22 cellular contexts compared by ENCODE assay signal in the genomic region with DNA sequence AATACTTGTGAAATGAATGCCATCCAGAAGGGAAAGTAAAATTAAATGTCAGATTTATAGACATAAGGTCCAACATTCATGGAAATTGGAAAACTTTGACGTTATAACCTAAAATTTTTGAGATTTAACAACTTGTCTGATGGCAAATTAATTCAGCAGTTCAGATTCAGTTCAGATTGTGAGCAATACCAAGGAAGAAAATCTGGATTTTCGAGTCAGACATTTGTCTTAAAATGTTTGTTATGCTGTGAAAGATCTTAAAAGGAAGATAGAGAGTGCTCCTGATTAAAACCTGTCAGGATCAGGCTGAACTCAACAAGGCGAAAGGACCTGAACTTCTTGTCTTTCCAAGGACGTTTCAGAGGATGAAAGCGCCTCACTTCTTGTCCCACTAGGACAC.
"Had no signal": no experiment of that assay in that cellular context is flagged by ENCODE, and none has a peak within 500 bp of the region (broad histone marks: within the 10 kb centered on the region; RNA-seq: fewer than 3 reads in every experiment).

No MANE protein-coding gene starts in this region.

- H3K27me3 ChIP-seq: neural progenitor cell, ovary, right lobe of liver, sigmoid colon, stomach, tibial artery, transverse colon, upper lobe of right lung, uterus had no signal

- H3K9me3 ChIP-seq: ovary, psoas muscle, right lobe of liver, sigmoid colon, transverse colon, upper lobe of right lung, uterus had no signal

- H3K4me3 ChIP-seq: neural progenitor cell, ovary, psoas muscle, right lobe of liver, sigmoid colon, stomach, tibial artery, transverse colon, upper lobe of right lung, uterus had no signal

- H3K4me1 ChIP-seq: neural progenitor cell, psoas muscle, right lobe of liver, tibial artery, upper lobe of right lung, uterus had no signal

- DNase-seq: natural killer cell; occipital lobe; ovary; psoas muscle; right cardiac atrium; right lobe of liver; sigmoid colon; small intestine; stimulated activated CD4-positive, alpha-beta T cell treated with anti-CD3 and anti-CD28 coated beads, Interleukin-15, amount 100 ng/mL, for 24 hours; stimulated activated CD4-positive, alpha-beta T cell treated with anti-CD3 and anti-CD28 coated beads, Interleukin-2, amount 100 ng/mL, for 24 hours; stimulated activated CD4-positive, alpha-beta T cell treated with anti-CD3 and anti-CD28 coated beads, Interleukin-2, amount 100 ng/mL, for 48 hours; stimulated activated CD4-positive, alpha-beta T cell treated with anti-CD3 and anti-CD28 coated beads, Interleukin-4, amount 100 ng/mL, for 24 hours; stimulated activated naive B cell treated with anti-CD40 and anti-IgM and Interleukin-4, amounts not matched to agents 10 μg/mL and 1 μg/mL and 100 μg/mL, for 72 hours; stimulated activated naive CD4-positive, alpha-beta T cell treated with Interleukin-2 at 50 U/mL for 16 hours; stomach; tibial artery; transverse colon; upper lobe of right lung; uterus had no signal

- H3K36me3 ChIP-seq: neural progenitor cell, ovary, right lobe of liver, sigmoid colon, stomach, tibial artery, transverse colon, upper lobe of right lung, uterus had no signal

- ATAC-seq: natural killer cell; psoas muscle; right cardiac atrium; right lobe of liver; stimulated activated effector memory CD8-positive, alpha-beta T cell treated with anti-CD3 and anti-CD28 coated beads, Interleukin-12 subunit alpha, Interleukin-12 subunit beta, amount 100 ng/mL, for 72 hours; stimulated activated naive B cell treated with anti-CD40 and anti-IgM and Interleukin-4, amounts not matched to agents 10 μg/mL and 1 μg/mL and 100 μg/mL, for 72 hours; upper lobe of right lung had no signal

- H3K27ac ChIP-seq: neural progenitor cell, ovary, parathyroid adenoma, psoas muscle, right lobe of liver, sigmoid colon, stomach, tibial artery, transverse colon, upper lobe of right lung, uterus had no signal
